ENCODE assay signal across 8 cellular contexts in genomic region chr19:3029070-3029923, GRCh38. TPM values are rescaled to one million over a fixed set of nuclear protein-coding genes. Genes with fewer than 3 reads are reported as not detected.
DNase-seq lines count a peak whose midpoint lies in the region; ATAC-seq and TF ChIP-seq lines count a peak whose summit lies in the region.

TSS of gene TLE2 (minus strand) at chr19:3029280. CDS start at chr19:3028904, 376 bp downstream.

- no peaks in the 10 kb centered on the region for H3K36me3 Mint-ChIP-seq in WTC11

- H3K4me1 Mint-ChIP-seq in WTC11, result peaks cover 27% of the 10 kb centered on the region

- DNase-seq in GM13977 (ENCODE audit: low spot score), result peak; percentile 79
- DNase-seq in WTC11 (ENCODE audit: low spot score), result no peak
- peak; percentile 71 for DNase-seq in Right ventricle myocardium inferior (ENCODE audit: missing footprints)
- no peak for DNase-seq in pulmonary artery endothelial cell (ENCODE audit: low read depth, low spot score)
- no peak for DNase-seq in kidney glomerular epithelial cell (lab: John Stamatoyannopoulos, UW)
- no peak for DNase-seq in NCI-H1694 (lab: John Stamatoyannopoulos, UW)

- POLR2A ChIA-PET in WTC11 (lab: Charles Lee), result no interaction called here

- H3K27me3 Mint-ChIP-seq in WTC11 (ENCODE audit: low read depth), result peaks cover 89% of the 10 kb centered on the region

- H3K4me3 Mint-ChIP-seq in WTC11, result peak within 1 kb of the TSS; percentile 63

- no peak for TF ChIP-seq CTCF in GM13977 (IDR thresholded peaks at IDR 0.05; ENCODE audit: extremely low read depth, insufficient read depth, missing control alignments)
- TF ChIP-seq CTCF in WTC11 (IDR thresholded peaks at IDR 0.05), result no peak

- H3K27ac Mint-ChIP-seq in WTC11, result no peak within 1 kb of the TSS

- in situ Hi-C loops in GM13977 (cut with MboI; ENCODE audit: low pct_unique_long_range_greater_than_20kb, low sequenced_read_pairs, unreplicated experiment), result no loop called here

- intact Hi-C loops in Right ventricle myocardium inferior (cut with DNase I), result loop anchor here (5.0 kb wide), 1 partner anchor 33 kb away; the partner anchor contains the start of gene TLE5

- CTCF ChIA-PET in WTC11 (lab: Charles Lee), result interaction anchor here (1.1 to 2.5 kb wide), 3 partner anchors 10 to 79 kb away, joined by 6 to 14 read pairs (median 7); no protein-coding TSS in a partner anchor

- ATAC-seq in WTC11, result no peak
- ATAC-seq in Right ventricle myocardium inferior, result peak; percentile 49
- ATAC-seq in GM18867 (IDR thresholded peaks at IDR 0.05; ENCODE audit: unreplicated experiment), result no peak
- ATAC-seq in HG03039 (IDR thresholded peaks at IDR 0.05; ENCODE audit: unreplicated experiment), result no peak

- no peaks in the 10 kb centered on the region for H3K9me3 Mint-ChIP-seq in WTC11

TF ChIP-seq in WTC11, 78 proteins besides CTCF, POLR2A, EP300 and RAD21:
- peak; percentile 95 for TF ChIP-seq ZNF121 (CRISPR knock-in tag; IDR thresholded peaks at IDR 0.05)
- TF ChIP-seq MYBL2 (CRISPR knock-in tag; IDR thresholded peaks at IDR 0.05), result no peak

RNA-seq across cellular contexts. Expression of gene TLE2, which starts in this region (rescaled TPM):
- 13.1 to 20.0 TPM (median 15.8 TPM) in 3 replicates for total RNA-seq in WTC11 (2021)
- total RNA-seq in Right ventricle myocardium inferior, result 58.6 TPM
- 19.2 and 20.6 TPM in 2 replicates for total RNA-seq in pulmonary artery endothelial cell

Comparison
In these comparisons a context has a peak if more than half of its experiments do, and no peak if none do; other contexts are left out.
1. DNase-seq: peak in GM13977 (single experiment) and Right ventricle myocardium inferior (single experiment); none in WTC11 (single experiment), pulmonary artery endothelial cell (single experiment), kidney glomerular epithelial cell (single experiment) and NCI-H1694 (single experiment).